Comparison of ENCODE assay signal across 18 cellular contexts in genomic region chr5:57716661-57717060, GRCh38.
"Had no signal": no experiment of that assay in that cellular context is flagged by ENCODE, and none has a peak within 500 bp of the region (broad histone marks: within the 10 kb centered on the region; RNA-seq: fewer than 3 reads in every experiment).

No MANE protein-coding gene starts in this region.

- H3K4me1 ChIP-seq: sigmoid colon, stomach, transverse colon had no signal

- H3K27ac ChIP-seq: coronary artery, hepatocyte, neutrophil, sigmoid colon, skin epidermis, stomach, thoracic aorta, transverse colon had no signal

- ATAC-seq: mucosa of descending colon; naive thymus-derived CD8-positive, alpha-beta T cell had no signal

- H3K79me2 ChIP-seq: hepatocyte had no signal

- H3K9me3 ChIP-seq: mucosa of descending colon, neutrophil, sigmoid colon, stomach, thoracic aorta, transverse colon had no signal

- H3K4me2 ChIP-seq: hepatocyte had no signal

- H3K27me3 ChIP-seq: hepatocyte, neutrophil, sigmoid colon, stomach, transverse colon had no signal

- DNase-seq: effector CD4-positive, alpha-beta T cell; endodermal cell; erythroblast; foreskin melanocyte; head of caudate nucleus; mucosa of descending colon; naive thymus-derived CD8-positive, alpha-beta T cell; posterior cingulate gyrus; sigmoid colon; stimulated activated naive CD4-positive, alpha-beta T cell; stomach; substantia nigra; transverse colon had no signal

- H3K36me3 ChIP-seq: neutrophil, sigmoid colon, stomach, thoracic aorta, transverse colon had no signal

- H3K4me3 ChIP-seq: coronary artery, hepatocyte, mucosa of descending colon, sigmoid colon, skin epidermis, stomach, thoracic aorta, transverse colon had no signal
